Comparison of ENCODE assay signal across 8 cellular contexts in genomic region chr12:11553871-11554533, GRCh38.
DNase-seq lines count a peak whose midpoint lies in the region; ATAC-seq and TF ChIP-seq lines count a peak whose summit lies in the region.

No MANE protein-coding gene starts in this region.

- in situ Hi-C loops in GM13976 (cut with MboI; ENCODE audit: low sequenced_read_pairs, unreplicated experiment), result loop anchor here (10.0 to 25.0 kb wide), 2 partner anchors 191 to 783 kb away; no protein-coding TSS in a partner anchor

- no peaks in the 10 kb centered on the region for H3K36me3 ChIP-seq in WERI-Rb-1
- no peaks in the 10 kb centered on the region for H3K36me3 ChIP-seq in endodermal cell (ENCODE audit: control insufficient read depth, insufficient read depth, low read length)
- no peaks in the 10 kb centered on the region for H3K36me3 ChIP-seq in mucosa of descending colon (ENCODE audit: low read depth)
- H3K36me3 ChIP-seq in uterus, result no peaks in the 10 kb centered on the region

- no peak overlapping the region for H3K27ac Mint-ChIP-seq in endodermal cell

- H3K27ac ChIP-seq in WERI-Rb-1 (no peak overlapping the region), endodermal cell (ENCODE audit: low read depth, low read length) (no peak overlapping the region), uterus (no peak overlapping the region)

- no peaks in the 10 kb centered on the region for H3K9me3 Mint-ChIP-seq in endodermal cell

- intact Hi-C loops in mucosa of descending colon (cut with DNase I, micrococcal nuclease), result no loop called here
- intact Hi-C loops in uterus (cut with DNase I; ENCODE audit: low total_unique reads), result no loop called here

- no peak for TF ChIP-seq POLR2A in uterus (IDR thresholded peaks at IDR 0.05)

- DNase-seq in AG10803 (ENCODE audit: low read depth) (peak; percentile 61), GM13976 (ENCODE audit: low spot score) (peak; percentile 71), NCI-H345 (lab: John Stamatoyannopoulos, UW) (peak; percentile 71), WERI-Rb-1 (peak; percentile 46), endodermal cell (peak; percentile 86), mucosa of descending colon (peak in 1 of 3 donors; percentile 78), uterus (peak in 1 of 2 donors; percentile 37)

- H3K4me1 ChIP-seq in endodermal cell (ENCODE audit: control insufficient read depth, insufficient read depth, low read length) (peaks cover 8% of the 10 kb centered on the region), mucosa of descending colon (ENCODE audit: low read depth) (peaks cover 6% of the 10 kb centered on the region), uterus (no peaks in the 10 kb centered on the region)

- peaks cover 21% of the 10 kb centered on the region for H3K4me1 Mint-ChIP-seq in endodermal cell

- no peak overlapping the region for H3K4me3 Mint-ChIP-seq in endodermal cell

- H3K9me3 ChIP-seq in WERI-Rb-1 (ENCODE audit: severe bottlenecking), result no peaks in the 10 kb centered on the region
- no peaks in the 10 kb centered on the region for H3K9me3 ChIP-seq in endodermal cell (ENCODE audit: control insufficient read depth, low read length)
- H3K9me3 ChIP-seq in mucosa of descending colon, result no peaks in the 10 kb centered on the region
- H3K9me3 ChIP-seq in uterus, result no peaks in the 10 kb centered on the region

- H3K27me3 Mint-ChIP-seq in endodermal cell (ENCODE audit: insufficient read depth), result no peaks in the 10 kb centered on the region

- H3K4me3 ChIP-seq in AG10803 (ENCODE audit: low read length) (no peak overlapping the region), WERI-Rb-1 (ENCODE audit: low read depth, low read length) (no peak overlapping the region), endodermal cell (ENCODE audit: low read length) (no peak overlapping the region), mucosa of descending colon (no peak overlapping the region), uterus (no peak overlapping the region)

- TF ChIP-seq CTCF in AG10803 (conservative IDR thresholded peaks at IDR 0.05; ENCODE audit: low read length), result peak; percentile 70
- TF ChIP-seq CTCF in GM13976 (IDR thresholded peaks at IDR 0.05; ENCODE audit: borderline replicate concordance, control extremely low read depth, extremely low read depth, insufficient read depth, missing control alignments), result peak; percentile 16
- peak; percentile 58; the same call in 1 of the 2 replicates for TF ChIP-seq CTCF in WERI-Rb-1 (IDR thresholded peaks at IDR 0.05; ENCODE audit: low read depth, low read length)
- peak; percentile 89 for TF ChIP-seq CTCF in endodermal cell (conservative IDR thresholded peaks at IDR 0.05)
- peak; percentile 12 for TF ChIP-seq CTCF in mucosa of descending colon (IDR thresholded peaks at IDR 0.05)
- TF ChIP-seq CTCF in uterus (IDR thresholded peaks at IDR 0.05), result peak; percentile 30 to 55 (median 44)

- WGBS in endodermal cell (ENCODE audit: insufficient coverage in 1 of 2, insufficient read length in 1 of 2), 2 experiments, result 39 to 54% methylated on average over 4 to 9 of the region's 9 CpGs

- no peaks in the 10 kb centered on the region for H3K36me3 Mint-ChIP-seq in endodermal cell (ENCODE audit: low read depth)

- H3K9ac ChIP-seq in endodermal cell (ENCODE audit: extremely low read depth, low read length, poor library complexity, severe bottlenecking), result no peak overlapping the region

- H3K27me3 ChIP-seq in WERI-Rb-1 (ENCODE audit: insufficient read depth, low read depth, severe bottlenecking) (no peaks in the 10 kb centered on the region), endodermal cell (ENCODE audit: control insufficient read depth, insufficient read depth, low read length, poor library complexity, severe bottlenecking) (no peaks in the 10 kb centered on the region), uterus (no peaks in the 10 kb centered on the region)

- ATAC-seq in HG03095 (IDR thresholded peaks at IDR 0.05; ENCODE audit: unreplicated experiment) (peak; percentile 64), mucosa of descending colon (peak; percentile 71)

Comparison
In these comparisons a context has a peak if more than half of its experiments do, and no peak if none do; other contexts are left out.
1. CTCF ChIP-seq: peak in every context shown above with its lines; median percentile 89 in endodermal cell; 70 in AG10803; 58 in WERI-Rb-1; 44 in uterus; 16 in GM13976; 12 in mucosa of descending colon.